ENCODE assay signal across 26 cellular contexts in genomic region chr1:22629886-22630285, GRCh38. TPM values are rescaled to one million over a fixed set of nuclear protein-coding genes. Genes with fewer than 3 reads are reported as not detected.
"Had no signal": no experiment of that assay in that cellular context is flagged by ENCODE, and none has a peak within 500 bp of the region (broad histone marks: within the 10 kb centered on the region; RNA-seq: fewer than 3 reads in every experiment).

No MANE protein-coding gene starts in this region.

- H3K36me3 ChIP-seq: MG63 had no signal

- H3K27ac Mint-ChIP-seq: activated CD8-positive, alpha-beta T cell treated with anti-CD3 and anti-CD28 coated beads for 36 hours; activated naive CD4-positive, alpha-beta T cell treated with anti-CD3 and anti-CD28 coated beads, Interleukin-2, amount 50 U/mL, for 24 hours; activated T-helper 1 cell treated with anti-CD3 and anti-CD28 coated beads, Interleukin-12 subunit alpha, Interleukin-12 subunit beta, Interleukin-2, Interleukin-4 antibody, amounts not matched to agents 30 ng/mL and 10 ng/mL and 1 ng/mL, durations not matched to agents 14 hours and 24 hours and 36 hours; T-helper 1 cell treated with Interleukin-12 subunit alpha and Interleukin-12 subunit beta and Interleukin-4 antibody, amounts not matched to agents 30 μg/mL and 1 μg/mL, for 36 hours had no signal

- H3K9me3 ChIP-seq: MG63 had no signal

- H3K4me3 ChIP-seq: MG63 had no signal

- H3K4me3 Mint-ChIP-seq: activated CD8-positive, alpha-beta T cell treated with anti-CD3 and anti-CD28 coated beads for 36 hours; activated naive CD4-positive, alpha-beta T cell treated with anti-CD3 and anti-CD28 coated beads, Interleukin-2, amount 50 U/mL, for 24 hours; activated T-helper 1 cell treated with anti-CD3 and anti-CD28 coated beads, Interleukin-12 subunit alpha, Interleukin-12 subunit beta, Interleukin-2, Interleukin-4 antibody, amounts not matched to agents 30 ng/mL and 10 ng/mL and 1 ng/mL, durations not matched to agents 14 hours and 24 hours and 36 hours; central memory CD8-positive, alpha-beta T cell; T-helper 1 cell treated with Interleukin-12 subunit alpha and Interleukin-12 subunit beta and Interleukin-4 antibody, amounts not matched to agents 30 μg/mL and 1 μg/mL, for 36 hours had no signal

- H3K27ac ChIP-seq: KMS-11 had no signal

- FAIRE-seq: RCC 7860 had no signal

- H3K4me1 Mint-ChIP-seq: activated naive CD4-positive, alpha-beta T cell treated with anti-CD3 and anti-CD28 coated beads, Interleukin-2, amount 50 U/mL, for 24 hours; central memory CD8-positive, alpha-beta T cell had no signal

- H3K9ac ChIP-seq: KMS-11 had no signal

- DNase-seq: activated CD4-positive, alpha-beta T cell treated with anti-CD3 and anti-CD28 coated beads, Interleukin-2, amount 50 U/mL, for 1 hour; activated CD4-positive, CD25-positive, alpha-beta regulatory T cell; activated CD8-positive, alpha-beta memory T cell treated with anti-CD3 and anti-CD28 coated beads, Interleukin-2, amount 50 U/mL, for 4 hours; activated CD8-positive, alpha-beta T cell treated with anti-CD3 and anti-CD28 coated beads for 36 hours; activated effector memory CD4-positive, alpha-beta T cell treated with Interleukin-2 at 50 U/mL for 16 hours; activated naive CD4-positive, alpha-beta T cell; activated T-cell treated with anti-CD3 and anti-CD28 coated beads, Interleukin-2, amount 50 U/mL, for 1 hour; aorta; MG63; MV-4-11; NCI-H1092 treated with DMSO at 0.1 percent for 48 hours; NCI-H1417 treated with DMSO at 0.1 percent for 48 hours; NCI-H1694; NCI-H2029; NCI-H2107; NCI-H510A treated with DMSO at 0.1 percent for 48 hours; NK-92 treated with Interleukin-12 subunit alpha and Interleukin-12 subunit beta, amount 100 ng/mL, for 24 hours; PC-3; SHP77 had no signal

- H3K4me2 ChIP-seq: KMS-11 had no signal

- H3K36me3 Mint-ChIP-seq: activated naive CD4-positive, alpha-beta T cell treated with anti-CD3 and anti-CD28 coated beads, Interleukin-2, amount 50 U/mL, for 24 hours had no signal

- H3K9me3 Mint-ChIP-seq: activated CD8-positive, alpha-beta T cell treated with anti-CD3 and anti-CD28 coated beads for 36 hours; activated naive CD4-positive, alpha-beta T cell treated with anti-CD3 and anti-CD28 coated beads, Interleukin-2, amount 50 U/mL, for 24 hours; activated T-helper 1 cell treated with anti-CD3 and anti-CD28 coated beads, Interleukin-12 subunit alpha, Interleukin-12 subunit beta, Interleukin-2, Interleukin-4 antibody, amounts not matched to agents 30 ng/mL and 10 ng/mL and 1 ng/mL, durations not matched to agents 14 hours and 24 hours and 36 hours; central memory CD8-positive, alpha-beta T cell; T-helper 1 cell treated with Interleukin-12 subunit alpha and Interleukin-12 subunit beta and Interleukin-4 antibody, amounts not matched to agents 30 μg/mL and 1 μg/mL, for 36 hours had no signal

- ATAC-seq: activated CD8-positive, alpha-beta T cell treated with anti-CD3 and anti-CD28 coated beads for 36 hours; PC-3 had no signal

RNA-seq across cellular contexts. Expression of gene C1QA, which starts 6.5 kb away (rescaled TPM):
- total RNA-seq: activated CD8-positive, alpha-beta T cell treated with anti-CD3 and anti-CD28 coated beads for 36 hours; activated T-helper 1 cell treated with anti-CD3 and anti-CD28 coated beads, Interleukin-12 subunit alpha, Interleukin-12 subunit beta, Interleukin-2, Interleukin-4 antibody, amounts not matched to agents 30 ng/mL and 10 ng/mL and 1 ng/mL, durations not matched to agents 14 hours and 24 hours and 36 hours; PC-3; SK-MEL-5 had no signal

RNA-seq across cellular contexts. Expression of gene C1QC, which starts 13.5 kb away (rescaled TPM):
- total RNA-seq: activated CD8-positive, alpha-beta T cell treated with anti-CD3 and anti-CD28 coated beads for 36 hours; activated T-helper 1 cell treated with anti-CD3 and anti-CD28 coated beads, Interleukin-12 subunit alpha, Interleukin-12 subunit beta, Interleukin-2, Interleukin-4 antibody, amounts not matched to agents 30 ng/mL and 10 ng/mL and 1 ng/mL, durations not matched to agents 14 hours and 24 hours and 36 hours; PC-3; SK-MEL-5 had no signal

RNA-seq across cellular contexts. Expression of gene C1QB, which starts 23.1 kb away (rescaled TPM):
- total RNA-seq: activated CD8-positive, alpha-beta T cell treated with anti-CD3 and anti-CD28 coated beads for 36 hours; activated T-helper 1 cell treated with anti-CD3 and anti-CD28 coated beads, Interleukin-12 subunit alpha, Interleukin-12 subunit beta, Interleukin-2, Interleukin-4 antibody, amounts not matched to agents 30 ng/mL and 10 ng/mL and 1 ng/mL, durations not matched to agents 14 hours and 24 hours and 36 hours; PC-3; SK-MEL-5 had no signal
